8 cellular contexts compared by ENCODE assay signal in genomic region chr12:124745891-124746570, GRCh38.
DNase-seq lines count a peak whose midpoint lies in the region; ATAC-seq, FAIRE-seq and TF ChIP-seq lines count a peak whose summit lies in the region.

No MANE protein-coding gene starts in this region.

- WGBS in aorta, 2 donors: 5 to 10% methylated on average over 24 to 25 of the region's 25 CpGs

- no peaks in the 10 kb centered on the region for H3K27me3 ChIP-seq in ACC112 (ENCODE audit: insufficient read depth, low read length)
- no peaks in the 10 kb centered on the region for H3K27me3 ChIP-seq in aorta (ENCODE audit: control insufficient read depth in 1 of 2, insufficient read depth in 2 of 2, low read length in 1 of 2)

- H3K4me3 Mint-ChIP-seq in activated naive CD4-positive, alpha-beta T cell treated with anti-CD3 and anti-CD28 coated beads for 36 hours: no peak overlapping the region
- H3K4me3 Mint-ChIP-seq in neural crest cell: peak overlapping the region; percentile 21

- no peak for TF ChIP-seq CTCF in neural crest cell (conservative IDR thresholded peaks at IDR 0.05)

- intact Hi-C loops in activated naive CD4-positive, alpha-beta T cell treated with anti-CD3 and anti-CD28 coated beads for 36 hours (cut with micrococcal nuclease): no loop called here
- intact Hi-C loops in aorta (cut with DNase I): loop anchor here (5.0 kb wide), 2 partner anchors 124 to 179 kb away; partner anchors contain the start of gene NCOR2 (in 2 of the 2)

- H2AFZ ChIP-seq in ACC112 (ENCODE audit: low read length, unreplicated experiment): no peak overlapping the region

- H3K27ac Mint-ChIP-seq in activated naive CD4-positive, alpha-beta T cell treated with anti-CD3 and anti-CD28 coated beads for 36 hours: no peak overlapping the region
- peak overlapping the region; percentile 84 for H3K27ac Mint-ChIP-seq in neural crest cell (ENCODE audit: unreplicated experiment)

- peak; percentile 46 for ATAC-seq in GM19463 (IDR thresholded peaks at IDR 0.05; ENCODE audit: unreplicated experiment)
- ATAC-seq in aorta (ENCODE audit: low FRiP score): peak; percentile 95
- no peak for ATAC-seq in GM19351 (IDR thresholded peaks at IDR 0.05; ENCODE audit: unreplicated experiment)

- H3K4me3 ChIP-seq in ACC112 (ENCODE audit: low read depth, low read length) (no peak overlapping the region), aorta (ENCODE audit: low read length in 2 of 2) (no peak overlapping the region)

- H3K27me3 Mint-ChIP-seq in activated naive CD4-positive, alpha-beta T cell treated with anti-CD3 and anti-CD28 coated beads for 36 hours (ENCODE audit: low read depth): peaks cover 7% of the 10 kb centered on the region
- peaks cover 39% of the 10 kb centered on the region for H3K27me3 Mint-ChIP-seq in neural crest cell (ENCODE audit: low read depth)

- H3K9me3 Mint-ChIP-seq in activated naive CD4-positive, alpha-beta T cell treated with anti-CD3 and anti-CD28 coated beads for 36 hours: no peaks in the 10 kb centered on the region
- no peaks in the 10 kb centered on the region for H3K9me3 Mint-ChIP-seq in neural crest cell

- DNase-seq in NCI-H2227 (lab: John Stamatoyannopoulos, UW; ENCODE audit: unreplicated experiment): peak; percentile 91
- peak; percentile 53 for DNase-seq in activated naive CD4-positive, alpha-beta T cell treated with anti-CD3 and anti-CD28 coated beads for 36 hours
- DNase-seq in frontal cortex (ENCODE audit: low spot score in 2 of 2): peak; percentile 82 to 92
- peak; percentile 77 for DNase-seq in neural crest cell (ENCODE audit: low read depth, low spot score)
- DNase-seq in aorta: peak; percentile 96 to 97

- no peaks in the 10 kb centered on the region for H3K36me3 Mint-ChIP-seq in activated naive CD4-positive, alpha-beta T cell treated with anti-CD3 and anti-CD28 coated beads for 36 hours (ENCODE audit: low read depth)
- no peaks in the 10 kb centered on the region for H3K36me3 Mint-ChIP-seq in neural crest cell (ENCODE audit: low read depth)

- CTCF ChIA-PET in activated naive CD4-positive, alpha-beta T cell treated with anti-CD3 and anti-CD28 coated beads for 36 hours (lab: Charles Lee): no interaction called here

- H3K36me3 ChIP-seq in ACC112 (ENCODE audit: insufficient read depth, low read length) (no peaks in the 10 kb centered on the region), aorta (ENCODE audit: control insufficient read depth in 1 of 2, insufficient read depth in 2 of 2, low read length in 1 of 2) (no peaks in the 10 kb centered on the region)

- H3K27ac ChIP-seq in ACC112 (ENCODE audit: low read depth, low read length): peak overlapping the region; percentile 32; the same call in 1 of the 2 replicates
- peak overlapping the region; percentile 24 to 72 for H3K27ac ChIP-seq in aorta (ENCODE audit: low read depth in 1 of 2, low read length in 2 of 2)

- no peaks in the 10 kb centered on the region for H3K9me3 ChIP-seq in aorta (ENCODE audit: control insufficient read depth, low read length)

- FAIRE-seq in frontal cortex (lab: Jason Lieb, UNC): no peak

- peaks cover 16% of the 10 kb centered on the region for H3K4me1 Mint-ChIP-seq in activated naive CD4-positive, alpha-beta T cell treated with anti-CD3 and anti-CD28 coated beads for 36 hours (ENCODE audit: low read depth)
- peaks cover 64% of the 10 kb centered on the region for H3K4me1 Mint-ChIP-seq in neural crest cell

- H3K4me1 ChIP-seq in ACC112 (ENCODE audit: control insufficient read depth, insufficient read depth, low read length, unreplicated experiment) (peaks cover 17% of the 10 kb centered on the region), aorta (ENCODE audit: control insufficient read depth in 1 of 2, insufficient read depth in 2 of 2, low read length in 2 of 2) (no peaks in the 10 kb centered on the region)

- H3K79me2 ChIP-seq in ACC112 (ENCODE audit: control insufficient read depth, insufficient read depth, low read length, unreplicated experiment): no peaks in the 10 kb centered on the region
